ENCODE assay signal across 12 cellular contexts in the genomic region with DNA sequence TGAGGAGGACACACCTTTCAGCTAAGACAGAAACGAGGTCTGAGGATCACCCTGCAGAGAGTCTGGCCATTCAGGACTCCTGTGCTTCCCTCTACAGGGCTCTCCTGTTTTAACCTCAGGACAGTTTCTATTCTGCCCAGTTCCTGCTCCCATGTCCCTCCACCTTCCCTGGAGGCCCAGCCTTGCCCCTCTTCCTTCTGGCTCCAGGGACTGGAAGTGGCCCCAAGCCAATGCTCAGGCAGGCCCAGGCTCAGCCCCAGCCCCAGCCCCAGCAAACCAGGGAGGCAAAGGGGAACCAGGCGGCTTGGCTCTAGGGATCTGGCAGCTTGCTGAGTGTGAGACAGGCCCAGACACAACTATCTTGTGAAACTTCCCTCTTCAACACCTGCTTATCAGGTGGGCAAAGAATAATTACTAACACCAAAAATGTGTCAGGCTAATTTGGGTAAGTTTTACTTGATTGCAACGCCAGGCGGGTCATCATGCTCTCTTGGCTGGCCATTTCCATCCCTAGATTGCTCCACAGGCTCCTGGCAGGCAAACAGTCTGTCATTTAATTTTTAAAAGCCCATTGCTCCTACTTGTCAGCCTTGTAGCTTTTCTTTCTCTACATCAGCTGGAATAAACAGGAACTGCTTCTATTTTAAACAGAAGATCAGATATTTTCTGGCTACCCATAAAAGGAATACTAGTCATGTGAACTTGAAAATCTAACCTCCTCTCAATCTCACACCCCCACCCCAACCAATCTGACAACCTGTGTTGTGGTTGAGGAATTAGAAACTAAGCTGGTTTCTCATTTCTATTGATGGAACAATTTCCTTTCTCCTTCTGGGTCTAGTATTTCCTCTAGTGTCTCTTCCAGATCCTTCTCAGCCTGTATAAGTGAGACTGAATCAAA. TPM values are rescaled to one million over a fixed set of nuclear protein-coding genes. Genes with fewer than 3 reads are reported as not detected.
A peak's percentile ranks its signal among the peaks of the same experiment; 100 is the strongest.
DNase-seq lines count a peak whose midpoint lies in the region; ATAC-seq and TF ChIP-seq lines count a peak whose summit lies in the region.
"Had no signal": no experiment of that assay in that cellular context is flagged by ENCODE, and none has a peak within 500 bp of the region (broad histone marks: within the 10 kb centered on the region; RNA-seq: fewer than 3 reads in every experiment).

No MANE protein-coding gene starts in this region.

- H3K36me3 Mint-ChIP-seq in CD4-positive, alpha-beta memory T cell = peaks cover 29 to 35% of the 10 kb centered on the region in 2 donors
- H3K36me3 Mint-ChIP-seq in activated CD8-positive, alpha-beta T cell treated with anti-CD3 and anti-CD28 coated beads for 36 hours (ENCODE audit: low read depth) = peaks cover 22% of the 10 kb centered on the region

- intact Hi-C loops in CD4-positive, alpha-beta memory T cell (cut with micrococcal nuclease) = no loop called here
- intact Hi-C loops in activated CD8-positive, alpha-beta T cell treated with anti-CD3 and anti-CD28 coated beads for 36 hours (cut with micrococcal nuclease) = no loop called here
- intact Hi-C loops in OCI-LY7 (cut with micrococcal nuclease; ENCODE audit: unreplicated experiment) = no loop called here

- H3K4me3 ChIP-seq in CD4-positive, alpha-beta memory T cell (ENCODE audit: low read length in 2 of 2) = no peak overlapping the region
- H3K4me3 ChIP-seq in HL-60 (replicated peaks; ENCODE audit: insufficient read depth, low read length) = no peak overlapping the region
- H3K4me3 ChIP-seq in OCI-LY7 (ENCODE audit: low read depth, low read length, poor library complexity, severe bottlenecking) = no peak overlapping the region
- H3K4me3 ChIP-seq: hepatocyte had no signal

- H3K9me2 ChIP-seq in OCI-LY7 (ENCODE audit: insufficient read depth, low read length) = no peaks in the 10 kb centered on the region

- DNase-seq in CD4-positive, alpha-beta memory T cell = peak in 2 of 5 donors; percentile 5 to 11
- DNase-seq in HL-60 (ENCODE audit: low read depth in 1 of 2, low spot score in 1 of 2) = peak in 1 of 2 experiments; percentile 39
- peak; percentile 23 for DNase-seq in activated CD8-positive, alpha-beta T cell treated with anti-CD3 and anti-CD28 coated beads for 36 hours
- peak; percentile 51 for DNase-seq in islet precursor cell
- no peak for DNase-seq in activated CD4-positive, alpha-beta T cell treated with anti-CD3 and anti-CD28 coated beads for 4 hours
- DNase-seq in NCI-H2081 (lab: John Stamatoyannopoulos, UW) = no peak
- DNase-seq in OCI-LY7 (ENCODE audit: low spot score) = no peak
- DNase-seq: naive B cell, NCI-H2029 treated with DMSO at 0.1 percent for 48 hours had no signal

- H3K4me1 ChIP-seq in CD4-positive, alpha-beta memory T cell (ENCODE audit: insufficient read depth, low read length) = peaks cover 26% of the 10 kb centered on the region
- H3K4me1 ChIP-seq in OCI-LY7 (ENCODE audit: insufficient read depth, low read length, poor library complexity, severe bottlenecking) = peaks cover 17% of the 10 kb centered on the region

- no peak overlapping the region for H2AFZ ChIP-seq in OCI-LY7 (ENCODE audit: low read length)
- H2AFZ ChIP-seq: hepatocyte had no signal

- no peak overlapping the region for H3K27ac ChIP-seq in CD4-positive, alpha-beta memory T cell (ENCODE audit: low read depth, low read length)
- H3K27ac ChIP-seq in HL-60 (replicated peaks) (peak overlapping the region; percentile 40), OCI-LY7 (ENCODE audit: low read depth, low read length, poor library complexity, severe bottlenecking) (no peak overlapping the region)
- H3K27ac ChIP-seq: C4-2B, hepatocyte had no signal

- H3K4me3 Mint-ChIP-seq in CD4-positive, alpha-beta memory T cell = peak overlapping the region in 3 of 8 donors; percentile 26 to 74 (median 50)
- no peak overlapping the region for H3K4me3 Mint-ChIP-seq in activated CD8-positive, alpha-beta T cell treated with anti-CD3 and anti-CD28 coated beads for 36 hours
- H3K4me3 Mint-ChIP-seq: naive B cell had no signal

- ATAC-seq in activated CD8-positive, alpha-beta T cell treated with anti-CD3 and anti-CD28 coated beads for 36 hours = no peak
- no peak for ATAC-seq in HG03442 (IDR thresholded peaks at IDR 0.05; ENCODE audit: unreplicated experiment)

- H3K36me3 ChIP-seq in CD4-positive, alpha-beta memory T cell (ENCODE audit: insufficient read depth, low read length) = peaks cover 4% of the 10 kb centered on the region
- peaks cover 28% of the 10 kb centered on the region for H3K36me3 ChIP-seq in OCI-LY7 (ENCODE audit: insufficient read depth, low read length)

- no peaks in the 10 kb centered on the region for H3K27me3 ChIP-seq in CD4-positive, alpha-beta memory T cell (ENCODE audit: insufficient read depth, low read length)
- H3K27me3 ChIP-seq in HL-60 (ENCODE audit: insufficient read depth, poor library complexity, severe bottlenecking) = no peaks in the 10 kb centered on the region
- H3K27me3 ChIP-seq: hepatocyte had no signal

- peak overlapping the region; percentile 3 to 74 (median 48) for H3K27ac Mint-ChIP-seq in CD4-positive, alpha-beta memory T cell
- no peak overlapping the region for H3K27ac Mint-ChIP-seq in activated CD8-positive, alpha-beta T cell treated with anti-CD3 and anti-CD28 coated beads for 36 hours

- no peaks in the 10 kb centered on the region for H3K79me2 ChIP-seq in OCI-LY7 (ENCODE audit: insufficient read depth, low read depth, low read length)
- H3K79me2 ChIP-seq: hepatocyte had no signal

- H3K9me3 ChIP-seq in CD4-positive, alpha-beta memory T cell (ENCODE audit: control insufficient read depth in 1 of 2, low read length in 2 of 2) = no peaks in the 10 kb centered on the region
- H3K9me3 ChIP-seq in OCI-LY7 (ENCODE audit: low read length) = no peaks in the 10 kb centered on the region

- no peak overlapping the region for H3K4me2 ChIP-seq in OCI-LY7 (ENCODE audit: low read length)
- H3K4me2 ChIP-seq: hepatocyte had no signal

- H3K9me3 Mint-ChIP-seq in CD4-positive, alpha-beta memory T cell = peaks cover 0 to 3% (median 0%) of the 10 kb centered on the region in 8 donors
- no peaks in the 10 kb centered on the region for H3K9me3 Mint-ChIP-seq in activated CD8-positive, alpha-beta T cell treated with anti-CD3 and anti-CD28 coated beads for 36 hours

- no peaks in the 10 kb centered on the region for H3K27me3 Mint-ChIP-seq in CD4-positive, alpha-beta memory T cell
- no peaks in the 10 kb centered on the region for H3K27me3 Mint-ChIP-seq in activated CD8-positive, alpha-beta T cell treated with anti-CD3 and anti-CD28 coated beads for 36 hours
- H3K27me3 Mint-ChIP-seq: naive B cell had no signal

- no peaks in the 10 kb centered on the region for H4K20me1 ChIP-seq in OCI-LY7 (ENCODE audit: insufficient read depth, low read length)

- peaks cover 15 to 38% (median 22%) of the 10 kb centered on the region in 4 donors for H3K4me1 Mint-ChIP-seq in CD4-positive, alpha-beta memory T cell
- H3K4me1 Mint-ChIP-seq in activated CD8-positive, alpha-beta T cell treated with anti-CD3 and anti-CD28 coated beads for 36 hours (ENCODE audit: low read depth) = peaks cover 24% of the 10 kb centered on the region
- H3K4me1 Mint-ChIP-seq: naive B cell had no signal

- TF ChIP-seq CTCF in HL-60 (IDR thresholded peaks at IDR 0.05; ENCODE audit: insufficient read depth, low read length) (no peak), OCI-LY7 (conservative IDR thresholded peaks at IDR 0.05; ENCODE audit: low read length) (no peak)
- TF ChIP-seq CTCF in activated CD8-positive, alpha-beta T cell treated with anti-CD3 and anti-CD28 coated beads for 36 hours (IDR thresholded peaks at IDR 0.05) = no peak

- BruUV-seq in OCI-LY7 (replicated peaks; lab: Mats Ljungman, UMichigan) = no TSS peak

- CTCF ChIA-PET in CD4-positive, alpha-beta memory T cell (lab: Charles Lee; ENCODE audit: partially characterized antibody) = interaction anchor here (1.1 kb wide), 1 partner anchor 34 kb away, joined by 4 read pairs; no protein-coding TSS in a partner anchor
- CTCF ChIA-PET in activated CD8-positive, alpha-beta T cell treated with anti-CD3 and anti-CD28 coated beads for 36 hours (lab: Charles Lee) = interaction anchor here (1.3 kb wide), 1 partner anchor 69 kb away, joined by 4 read pairs; no protein-coding TSS in a partner anchor
- CTCF ChIA-PET in OCI-LY7 (lab: Charles Lee; ENCODE audit: unreplicated experiment) = no interaction called here

- POLR2A ChIA-PET in CD4-positive, alpha-beta memory T cell (lab: Charles Lee; ENCODE audit: partially characterized antibody) = no interaction called here
- POLR2A ChIA-PET in activated CD8-positive, alpha-beta T cell treated with anti-CD3 and anti-CD28 coated beads for 36 hours (lab: Charles Lee) = interaction anchor here (0.7 kb wide), 1 partner anchor 12 kb away, joined by 3 read pairs; no protein-coding TSS in a partner anchor
- POLR2A ChIA-PET in OCI-LY7 (lab: Charles Lee) = interaction anchor here (0.6 kb wide), 1 partner anchor 1642 kb away, joined by 3 read pairs; no protein-coding TSS in a partner anchor

RNA-seq across cellular contexts. Expression of gene UPK1B, which starts 33.5 kb away (rescaled TPM):
- not detected for total RNA-seq in CD4-positive, alpha-beta memory T cell
- not detected for polyA plus RNA-seq in CD4-positive, alpha-beta memory T cell
- total RNA-seq in activated CD8-positive, alpha-beta T cell treated with anti-CD3 and anti-CD28 coated beads for 36 hours = not detected
- total RNA-seq in OCI-LY7 (2014; rRNA removed; shearing (Covaris generic)) = not detected in 2 replicates
- not detected in 2 replicates for total RNA-seq in OCI-LY7 (2022)

RNA-seq across cellular contexts. Expression of gene B4GALT4, which starts 33.8 kb away (rescaled TPM):
- 10 to 100 TPM; 15.9 to 18.1 TPM for total RNA-seq in CD4-positive, alpha-beta memory T cell
- polyA plus RNA-seq in CD4-positive, alpha-beta memory T cell = 1 to 10 TPM; 5.9 to 8.6 TPM
- total RNA-seq in activated CD8-positive, alpha-beta T cell treated with anti-CD3 and anti-CD28 coated beads for 36 hours = 10 to 100 TPM; 13.3 to 15.2 TPM
- total RNA-seq in OCI-LY7 (2014; rRNA removed; shearing (Covaris generic)) = 17.3 and 20.3 TPM in 2 replicates
- 16.6 and 18.5 TPM in 2 replicates for total RNA-seq in OCI-LY7 (2022)

Comparison
In these comparisons a context has a peak if more than half of its experiments do, and no peak if none do; other contexts are left out.
1. DNase-seq: peak in activated CD8-positive, alpha-beta T cell treated with anti-CD3 and anti-CD28 coated beads for 36 hours (single experiment) and islet precursor cell (single experiment); none in activated CD4-positive, alpha-beta T cell treated with anti-CD3 and anti-CD28 coated beads for 4 hours (0 of 2), NCI-H2081 (0 of 2) and OCI-LY7 (single experiment).